ENCODE assay signal across 10 cellular contexts in the genomic region with DNA sequence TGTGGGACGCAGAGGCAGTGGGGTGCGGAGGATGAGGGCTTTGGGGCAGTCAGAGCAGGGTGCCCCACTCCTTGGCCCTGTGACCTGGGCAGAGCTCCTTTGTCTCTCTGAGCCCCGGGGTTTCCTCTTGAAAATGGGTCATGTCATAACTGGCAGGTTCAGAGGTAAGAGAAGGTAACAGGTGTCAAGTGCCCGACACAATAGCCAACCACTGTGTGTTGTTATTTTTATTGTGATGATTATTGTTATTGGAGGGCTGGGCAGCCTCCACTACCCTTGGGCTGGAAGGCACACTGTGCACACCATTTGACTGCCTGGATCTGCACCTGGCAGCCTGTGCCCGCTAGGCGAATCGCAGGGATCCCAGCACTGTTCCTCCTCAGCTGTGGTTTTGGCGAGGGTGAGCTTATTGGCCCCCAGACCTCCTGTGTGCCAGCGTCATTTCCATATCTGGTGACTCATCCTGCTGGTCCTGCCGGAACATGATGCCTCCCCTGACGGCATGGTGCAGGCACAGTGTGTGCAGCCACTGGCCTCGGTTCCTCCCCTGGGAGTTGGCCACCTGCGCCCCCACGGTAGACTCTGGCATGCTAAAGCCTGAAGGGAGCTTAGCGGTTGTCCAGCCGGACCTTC. TPM values are rescaled to one million over a fixed set of nuclear protein-coding genes. Genes with fewer than 3 reads are reported as not detected.
DNase-seq lines count a peak whose midpoint lies in the region; ATAC-seq, FAIRE-seq and TF ChIP-seq lines count a peak whose summit lies in the region.
"Had no signal": no experiment of that assay in that cellular context is flagged by ENCODE, and none has a peak within 500 bp of the region (broad histone marks: within the 10 kb centered on the region; RNA-seq: fewer than 3 reads in every experiment).

No MANE protein-coding gene starts in this region.

- no peaks in the 10 kb centered on the region for H3K9me3 ChIP-seq in OCI-LY7 (ENCODE audit: low read length)
- no peaks in the 10 kb centered on the region for H3K9me3 ChIP-seq in small intestine (ENCODE audit: control insufficient read depth, low read depth)
- no peaks in the 10 kb centered on the region for H3K9me3 ChIP-seq in testis

- POLR2A ChIA-PET in activated CD4-positive, alpha-beta T cell treated with anti-CD3 and anti-CD28 coated beads for 36 hours (lab: Charles Lee) = no interaction called here
- POLR2A ChIA-PET in activated CD4-positive, alpha-beta T cell treated with anti-CD3 and anti-CD28 coated beads, Interleukin-2, amount 10 ng/mL, durations not matched to agents 7 days and 5 days (lab: Charles Lee) = no interaction called here
- POLR2A ChIA-PET in OCI-LY7 (lab: Charles Lee) = no interaction called here

- no peak overlapping the region for H3K4me3 Mint-ChIP-seq in activated CD4-positive, alpha-beta T cell treated with anti-CD3 and anti-CD28 coated beads for 36 hours
- H3K4me3 Mint-ChIP-seq in activated CD4-positive, alpha-beta T cell treated with anti-CD3 and anti-CD28 coated beads, Interleukin-2, amount 10 ng/mL, durations not matched to agents 7 days and 5 days = no peak overlapping the region

- H3K27ac ChIP-seq in OCI-LY7 (ENCODE audit: low read depth, low read length, poor library complexity, severe bottlenecking) (no peak overlapping the region), small intestine (ENCODE audit: low read depth in 1 of 2, low read length in 1 of 2) (no peak overlapping the region), testis (no peak overlapping the region)

- no peak for TF ChIP-seq POLR2A in testis (IDR thresholded peaks at IDR 0.05)

- H3K27me3 ChIP-seq in small intestine (ENCODE audit: control insufficient read depth in 2 of 2, insufficient read depth in 2 of 2, low read length in 2 of 2) (no peaks in the 10 kb centered on the region), testis (no peaks in the 10 kb centered on the region)

- peak; percentile 74 for ATAC-seq in activated CD4-positive, alpha-beta T cell treated with anti-CD3 and anti-CD28 coated beads for 36 hours
- no peak for ATAC-seq in GM21381 (IDR thresholded peaks at IDR 0.05; ENCODE audit: unreplicated experiment)

- H3K4me2 ChIP-seq in OCI-LY7 (ENCODE audit: low read length) = no peak overlapping the region

- DNase-seq in activated CD4-positive, alpha-beta T cell treated with anti-CD3 and anti-CD28 coated beads for 36 hours = peak; percentile 27
- no peak for DNase-seq in activated CD4-positive, alpha-beta T cell treated with anti-CD3 and anti-CD28 coated beads, Interleukin-2, amount 10 ng/mL, durations not matched to agents 7 days and 5 days
- DNase-seq in OCI-LY7 (ENCODE audit: low spot score) = peak; percentile 4
- peak; percentile 95 for DNase-seq in epithelial cell of esophagus (ENCODE audit: low read depth)
- peak; percentile 23 for DNase-seq in small intestine
- DNase-seq in testis = no peak
- DNase-seq in NCI-H774 (lab: John Stamatoyannopoulos, UW) = no peak

- H3K79me2 ChIP-seq in OCI-LY7 (ENCODE audit: insufficient read depth, low read depth, low read length) = no peaks in the 10 kb centered on the region

- H4K20me1 ChIP-seq in OCI-LY7 (ENCODE audit: insufficient read depth, low read length) = no peaks in the 10 kb centered on the region

- H2AFZ ChIP-seq in OCI-LY7 (ENCODE audit: low read length) = no peak overlapping the region

- no peak for FAIRE-seq in small intestine (lab: Jason Lieb, UNC)
- FAIRE-seq: colon had no signal

- peaks cover 2% of the 10 kb centered on the region for H3K36me3 Mint-ChIP-seq in activated CD4-positive, alpha-beta T cell treated with anti-CD3 and anti-CD28 coated beads for 36 hours (ENCODE audit: low read depth)
- no peaks in the 10 kb centered on the region for H3K36me3 Mint-ChIP-seq in activated CD4-positive, alpha-beta T cell treated with anti-CD3 and anti-CD28 coated beads, Interleukin-2, amount 10 ng/mL, durations not matched to agents 7 days and 5 days (ENCODE audit: low read depth)
- H3K36me3 Mint-ChIP-seq: IgD-negative memory B cell had no signal

- no TSS peak for BruUV-seq in OCI-LY7 (replicated peaks; lab: Mats Ljungman, UMichigan)

- no peaks in the 10 kb centered on the region for H3K36me3 ChIP-seq in OCI-LY7 (ENCODE audit: insufficient read depth, low read length)
- H3K36me3 ChIP-seq in small intestine (ENCODE audit: control insufficient read depth in 2 of 2, insufficient read depth in 2 of 2, low read length in 2 of 2) = no peaks in the 10 kb centered on the region
- no peaks in the 10 kb centered on the region for H3K36me3 ChIP-seq in testis (ENCODE audit: low read depth, missing control alignments)

- intact Hi-C loops in activated CD4-positive, alpha-beta T cell treated with anti-CD3 and anti-CD28 coated beads for 36 hours (cut with DNase I, micrococcal nuclease) = loop anchor here in 1 of 2 experiments (10.0 kb wide), 1 partner anchor 65 kb away; no protein-coding TSS in a partner anchor
- intact Hi-C loops in OCI-LY7 (cut with micrococcal nuclease; ENCODE audit: unreplicated experiment) = no loop called here
- intact Hi-C loops in testis (cut with DNase I; ENCODE audit: low total_unique reads) = no loop called here

- no peak overlapping the region for H3K4me3 ChIP-seq in OCI-LY7 (ENCODE audit: low read depth, low read length, poor library complexity, severe bottlenecking)
- no peak overlapping the region for H3K4me3 ChIP-seq in epithelial cell of esophagus (ENCODE audit: low read length)
- H3K4me3 ChIP-seq in small intestine (ENCODE audit: low read depth in 1 of 2, low read length in 2 of 2) = no peak overlapping the region
- H3K4me3 ChIP-seq in testis = no peak overlapping the region

- 58 to 72% (median 67%) methylated on average over 16 of the region's 16 CpGs for WGBS in small intestine, 3 donors
- WGBS in testis, 2 donors = 65 to 76% methylated on average over 12 to 16 of the region's 16 CpGs

- H3K27ac Mint-ChIP-seq in activated CD4-positive, alpha-beta T cell treated with anti-CD3 and anti-CD28 coated beads for 36 hours = no peak overlapping the region
- no peak overlapping the region for H3K27ac Mint-ChIP-seq in activated CD4-positive, alpha-beta T cell treated with anti-CD3 and anti-CD28 coated beads, Interleukin-2, amount 10 ng/mL, durations not matched to agents 7 days and 5 days

- no peaks in the 10 kb centered on the region for H3K9me3 Mint-ChIP-seq in activated CD4-positive, alpha-beta T cell treated with anti-CD3 and anti-CD28 coated beads for 36 hours (ENCODE audit: low read depth)
- H3K9me3 Mint-ChIP-seq in activated CD4-positive, alpha-beta T cell treated with anti-CD3 and anti-CD28 coated beads, Interleukin-2, amount 10 ng/mL, durations not matched to agents 7 days and 5 days = no peaks in the 10 kb centered on the region
- H3K9me3 Mint-ChIP-seq: IgD-negative memory B cell had no signal

- CTCF ChIA-PET in activated CD4-positive, alpha-beta T cell treated with anti-CD3 and anti-CD28 coated beads for 36 hours (lab: Charles Lee) = interaction anchor here (0.6 to 1.0 kb wide), 2 partner anchors 37 to 572 kb away, joined by 3 read pairs; no protein-coding TSS in a partner anchor
- CTCF ChIA-PET in activated CD4-positive, alpha-beta T cell treated with anti-CD3 and anti-CD28 coated beads, Interleukin-2, amount 10 ng/mL, durations not matched to agents 7 days and 5 days (lab: Charles Lee) = interaction anchor here (0.6 kb wide), 1 partner anchor 172 kb away, joined by 3 read pairs; no protein-coding TSS in a partner anchor
- CTCF ChIA-PET in OCI-LY7 (lab: Charles Lee; ENCODE audit: unreplicated experiment) = no interaction called here

- H3K9me2 ChIP-seq in OCI-LY7 (ENCODE audit: insufficient read depth, low read length) = no peaks in the 10 kb centered on the region

- H3K4me1 Mint-ChIP-seq in activated CD4-positive, alpha-beta T cell treated with anti-CD3 and anti-CD28 coated beads for 36 hours = no peaks in the 10 kb centered on the region
- H3K4me1 Mint-ChIP-seq in activated CD4-positive, alpha-beta T cell treated with anti-CD3 and anti-CD28 coated beads, Interleukin-2, amount 10 ng/mL, durations not matched to agents 7 days and 5 days = no peaks in the 10 kb centered on the region

- TF ChIP-seq CTCF in OCI-LY7 (conservative IDR thresholded peaks at IDR 0.05; ENCODE audit: low read length) (no peak), epithelial cell of esophagus (IDR thresholded peaks at IDR 0.05; ENCODE audit: insufficient read depth, low read depth, low read length, missing control alignments) (peak; percentile 23), testis (IDR thresholded peaks at IDR 0.05) (no peak)

- no peaks in the 10 kb centered on the region for H3K27me3 Mint-ChIP-seq in activated CD4-positive, alpha-beta T cell treated with anti-CD3 and anti-CD28 coated beads for 36 hours
- H3K27me3 Mint-ChIP-seq in activated CD4-positive, alpha-beta T cell treated with anti-CD3 and anti-CD28 coated beads, Interleukin-2, amount 10 ng/mL, durations not matched to agents 7 days and 5 days = no peaks in the 10 kb centered on the region

- H3K4me1 ChIP-seq in OCI-LY7 (ENCODE audit: insufficient read depth, low read length, poor library complexity, severe bottlenecking) (peaks cover 13% of the 10 kb centered on the region), small intestine (ENCODE audit: control insufficient read depth in 2 of 2, insufficient read depth in 1 of 2, low read depth in 1 of 2, low read length in 1 of 2) (no peaks in the 10 kb centered on the region), testis (no peaks in the 10 kb centered on the region)

RNA-seq across cellular contexts. Expression of a gene that starts 15.4 kb away (rescaled TPM):
- not detected for total RNA-seq in activated CD4-positive, alpha-beta T cell treated with anti-CD3 and anti-CD28 coated beads for 36 hours
- total RNA-seq in activated CD4-positive, alpha-beta T cell treated with anti-CD3 and anti-CD28 coated beads, Interleukin-2, amount 10 ng/mL, durations not matched to agents 7 days and 5 days = not detected
- not detected in 2 replicates for total RNA-seq in OCI-LY7 (2014; rRNA removed; shearing (Covaris generic))
- not detected in 2 replicates for total RNA-seq in OCI-LY7 (2022)
- polyA plus RNA-seq in small intestine = 1 to 10 TPM in 1 of 3 donors, under 1 TPM in 1, not detected in 1; 0.27 to 2.8 TPM
- 1 to 10 TPM; 5.0 to 5.4 TPM for total RNA-seq in testis
- 6.1 TPM for polyA plus RNA-seq in testis (ENCODE audit: insufficient read depth, low read depth, low replicate concordance)
- polyA plus RNA-seq: IgD-negative memory B cell had no signal

RNA-seq across cellular contexts. Expression of a gene that starts 46.3 kb away (rescaled TPM):
- 10 to 100 TPM; 70.5 to 77.8 TPM for total RNA-seq in activated CD4-positive, alpha-beta T cell treated with anti-CD3 and anti-CD28 coated beads for 36 hours
- total RNA-seq in activated CD4-positive, alpha-beta T cell treated with anti-CD3 and anti-CD28 coated beads, Interleukin-2, amount 10 ng/mL, durations not matched to agents 7 days and 5 days = 10 to 100 TPM; 58.5 to 66.3 TPM
- total RNA-seq in OCI-LY7 (2014; rRNA removed; shearing (Covaris generic)) = 85.9 and 128 TPM in 2 replicates
- total RNA-seq in OCI-LY7 (2022) (63.5 and 71.2 TPM in 2 replicates), testis (100 to 1,000 TPM; 107 to 137 TPM)
- polyA plus RNA-seq in small intestine (100 to 1,000 TPM; 102 to 146 (median 113) TPM), testis (ENCODE audit: insufficient read depth, low read depth, low replicate concordance) (88.7 TPM)

RNA-seq across cellular contexts. Expression of a gene that starts 46.4 kb away (rescaled TPM):
- under 1 TPM in 1 of 2 experiments, not detected in 1; 0.16 TPM for total RNA-seq in activated CD4-positive, alpha-beta T cell treated with anti-CD3 and anti-CD28 coated beads for 36 hours
- under 1 TPM in 1 of 2 experiments, not detected in 1; 0.23 TPM for total RNA-seq in activated CD4-positive, alpha-beta T cell treated with anti-CD3 and anti-CD28 coated beads, Interleukin-2, amount 10 ng/mL, durations not matched to agents 7 days and 5 days
- 0.90 and 1.2 TPM in 2 replicates for total RNA-seq in OCI-LY7 (2014; rRNA removed; shearing (Covaris generic))
- total RNA-seq in OCI-LY7 (2022) = 0.57 TPM in 1 of 2 replicates, not detected in the other
- under 1 TPM in 1 of 3 donors, not detected in 2; 0.24 TPM for polyA plus RNA-seq in small intestine
- 10 to 100 TPM; 50.9 to 70.9 TPM for total RNA-seq in testis
- 241 TPM for polyA plus RNA-seq in testis (ENCODE audit: insufficient read depth, low read depth, low replicate concordance)
- polyA plus RNA-seq: IgD-negative memory B cell had no signal

RNA-seq across cellular contexts. Expression of a gene that starts 57.4 kb away (rescaled TPM):
- total RNA-seq in activated CD4-positive, alpha-beta T cell treated with anti-CD3 and anti-CD28 coated beads for 36 hours = 10 to 100 TPM; 14.9 to 17.2 TPM
- total RNA-seq in activated CD4-positive, alpha-beta T cell treated with anti-CD3 and anti-CD28 coated beads, Interleukin-2, amount 10 ng/mL, durations not matched to agents 7 days and 5 days = 10 to 100 TPM; 15.2 to 15.4 TPM
- 19.2 and 28.5 TPM in 2 replicates for total RNA-seq in OCI-LY7 (2014; rRNA removed; shearing (Covaris generic))
- total RNA-seq in OCI-LY7 (2022) = 23.8 and 25.6 TPM in 2 replicates
- 10 to 100 TPM; 24.3 to 33.3 (median 33.0) TPM for polyA plus RNA-seq in small intestine
- total RNA-seq in testis = 10 to 100 TPM; 78.7 to 89.7 TPM
- polyA plus RNA-seq in testis (ENCODE audit: insufficient read depth, low read depth, low replicate concordance) = 61.5 TPM

Comparison
In these comparisons a context has a peak if more than half of its experiments do, and no peak if none do; other contexts are left out.
1. DNase-seq: peak in activated CD4-positive, alpha-beta T cell treated with anti-CD3 and anti-CD28 coated beads for 36 hours (single experiment), OCI-LY7 (single experiment), epithelial cell of esophagus (single experiment) and small intestine (single experiment); none in activated CD4-positive, alpha-beta T cell treated with anti-CD3 and anti-CD28 coated beads, Interleukin-2, amount 10 ng/mL, durations not matched to agents 7 days and 5 days (single experiment), testis (single experiment) and NCI-H774 (single experiment).
2. RNA of a gene that starts 15.4 kb away (total RNA-seq): 5.0 to 5.4 TPM in testis; not detected in activated CD4-positive, alpha-beta T cell treated with anti-CD3 and anti-CD28 coated beads for 36 hours, not detected in activated CD4-positive, alpha-beta T cell treated with anti-CD3 and anti-CD28 coated beads, Interleukin-2, amount 10 ng/mL, durations not matched to agents 7 days and 5 days and not detected in OCI-LY7; every median in the first group is over 4 times any median in the second.
3. RNA of a gene that starts 46.4 kb away (total RNA-seq): 50.9 to 70.9 TPM in testis; 0.57 to 1.2 TPM in OCI-LY7, 0.23 TPM in activated CD4-positive, alpha-beta T cell treated with anti-CD3 and anti-CD28 coated beads, Interleukin-2, amount 10 ng/mL, durations not matched to agents 7 days and 5 days and 0.16 TPM in activated CD4-positive, alpha-beta T cell treated with anti-CD3 and anti-CD28 coated beads for 36 hours; every median in the first group is over 10 times any median in the second.